In genomic region chr6:107822154-107823046, GRCh38 we compare ENCODE assay signal across 8 cellular contexts.
DNase-seq lines count a peak whose midpoint lies in the region; ATAC-seq and TF ChIP-seq lines count a peak whose summit lies in the region.

No MANE protein-coding gene starts in this region.

- H3K4me3 ChIP-seq in neutrophil (ENCODE audit: low read depth in 1 of 2, low read length in 1 of 2) = peak overlapping the region; percentile 51 to 63

- peak; percentile 20 for DNase-seq in activated T-helper 1 cell treated with Interleukin-2 at 50 U/mL for 16 hours (ENCODE audit: low read depth)
- DNase-seq in NCI-H187 treated with DMSO at 0.1 percent for 48 hours (lab: John Stamatoyannopoulos, UW) = no peak
- DNase-seq in NCI-H1436 (lab: John Stamatoyannopoulos, UW) = no peak

- no peaks in the 10 kb centered on the region for H3K36me3 ChIP-seq in neutrophil

- no peak for TF ChIP-seq CTCF in neutrophil (IDR thresholded peaks at IDR 0.05)

- peaks cover 51 to 55% of the 10 kb centered on the region in 2 experiments for H3K4me1 ChIP-seq in neutrophil (ENCODE audit: control insufficient read depth in 1 of 2, insufficient read depth in 1 of 2, low read depth in 1 of 2, low read length in 1 of 2)

- peak overlapping the region; percentile 92 for H3K27ac ChIP-seq in neutrophil

- peaks cover 6% of the 10 kb centered on the region for H3K27me3 ChIP-seq in neutrophil

- ATAC-seq in GM18861 (IDR thresholded peaks at IDR 0.05; ENCODE audit: unreplicated experiment) (peak; percentile 43), HG03432 (IDR thresholded peaks at IDR 0.05; ENCODE audit: unreplicated experiment) (peak; percentile 66), HG02610 (IDR thresholded peaks at IDR 0.05; ENCODE audit: unreplicated experiment) (no peak), HG03175 (IDR thresholded peaks at IDR 0.05; ENCODE audit: unreplicated experiment) (no peak)

- H3K9me3 ChIP-seq in neutrophil = no peaks in the 10 kb centered on the region

Comparison
In these comparisons a context has a peak if more than half of its experiments do, and no peak if none do; other contexts are left out.
1. ATAC-seq: peak in GM18861 (single experiment) and HG03432 (single experiment); none in HG02610 (single experiment) and HG03175 (single experiment).